ENCODE assay signal across 16 cellular contexts in genomic region chr3:127171721-127172120, GRCh38. TPM values are rescaled to one million over a fixed set of nuclear protein-coding genes. Genes with fewer than 3 reads are reported as not detected.
DNase-seq lines count a peak whose midpoint lies in the region; ATAC-seq and TF ChIP-seq lines count a peak whose summit lies in the region.
"Had no signal": no experiment of that assay in that cellular context is flagged by ENCODE, and none has a peak within 500 bp of the region (broad histone marks: within the 10 kb centered on the region; RNA-seq: fewer than 3 reads in every experiment).

No MANE protein-coding gene starts in this region.

- H3K27ac Mint-ChIP-seq in activated T-cell treated with anti-CD3 and anti-CD28 coated beads, Interleukin-2, amount 50 U/mL, for 24 hours, result no peak overlapping the region
- H3K27ac Mint-ChIP-seq: CD4-positive, CD25-positive, alpha-beta regulatory T cell had no signal

- no peaks in the 10 kb centered on the region for H3K36me3 Mint-ChIP-seq in activated T-cell treated with anti-CD3 and anti-CD28 coated beads, Interleukin-2, amount 50 U/mL, for 24 hours (ENCODE audit: low read depth)
- H3K36me3 Mint-ChIP-seq: CD4-positive, CD25-positive, alpha-beta regulatory T cell had no signal

- H3K36me3 ChIP-seq in neuronal stem cell (replicated peaks in 1 of 2; ENCODE audit: control insufficient read depth in 2 of 2, insufficient read depth in 2 of 2, low read length in 2 of 2) (no peaks in the 10 kb centered on the region), transverse colon (no peaks in the 10 kb centered on the region)
- H3K36me3 ChIP-seq: BLaER1 treated with 17β-estradiol and CSF1 and Interleukin-3, amounts not matched to agents 10 nM and 100 nM had no signal

- peak overlapping the region; percentile 2 for H3K18ac ChIP-seq in neuronal stem cell (ENCODE audit: low read length)

- no peak overlapping the region for H3K4ac ChIP-seq in neuronal stem cell (ENCODE audit: low read length)

- no peaks in the 10 kb centered on the region for H3K9me3 Mint-ChIP-seq in activated T-cell treated with anti-CD3 and anti-CD28 coated beads, Interleukin-2, amount 50 U/mL, for 24 hours

- H3K27ac ChIP-seq in neuronal stem cell (replicated peaks; ENCODE audit: low read length) (no peak overlapping the region), transverse colon (no peak overlapping the region)
- H3K27ac ChIP-seq: BLaER1 treated with 17β-estradiol and CSF1 and Interleukin-3, amounts not matched to agents 10 nM and 100 nM; GM23248 had no signal

- H2AK5ac ChIP-seq in neuronal stem cell (ENCODE audit: low read depth, low read length), result no peak overlapping the region

- CTCF ChIA-PET in HEK293T (lab: Yijun Ruan, JAX), result no interaction called here

- H2AFZ ChIP-seq in neuronal stem cell (ENCODE audit: low read length), result no peak overlapping the region
- H2AFZ ChIP-seq: GM23248 had no signal

- peak overlapping the region; percentile 42 for H2BK12ac ChIP-seq in neuronal stem cell (ENCODE audit: low read length)

- TF ChIP-seq CTCF in transverse colon (IDR thresholded peaks at IDR 0.05), result no peak

- H3K4me3 Mint-ChIP-seq in activated T-cell treated with anti-CD3 and anti-CD28 coated beads, Interleukin-2, amount 50 U/mL, for 24 hours, result no peak overlapping the region
- H3K4me3 Mint-ChIP-seq: CD4-positive, CD25-positive, alpha-beta regulatory T cell had no signal

- H2BK120ac ChIP-seq in neuronal stem cell (ENCODE audit: low read depth, low read length), result no peak overlapping the region

- no peak overlapping the region for H3K4me2 ChIP-seq in neuronal stem cell (ENCODE audit: insufficient read depth, low read length, poor library complexity, severe bottlenecking)

- no peak overlapping the region for H2BK15ac ChIP-seq in neuronal stem cell (ENCODE audit: low read length)

- ATAC-seq in GM18868 (IDR thresholded peaks at IDR 0.05; ENCODE audit: unreplicated experiment), result no peak
- ATAC-seq: GM12878 had no signal

- no peaks in the 10 kb centered on the region for H3K4me1 Mint-ChIP-seq in activated T-cell treated with anti-CD3 and anti-CD28 coated beads, Interleukin-2, amount 50 U/mL, for 24 hours (ENCODE audit: low read depth)
- H3K4me1 Mint-ChIP-seq: CD4-positive, CD25-positive, alpha-beta regulatory T cell had no signal

- no peak for TF ChIP-seq EP300 in transverse colon (IDR thresholded peaks at IDR 0.05; ENCODE audit: low read depth)

- H2BK5ac ChIP-seq in neuronal stem cell (ENCODE audit: low read length), result no peak overlapping the region

- in situ Hi-C loops in transverse colon (cut with MboI; ENCODE audit: low pct_ligation_motif_present in 1 of 4, low pct_unique_long_range_greater_than_20kb in 1 of 4, low sequenced_read_pairs in 3 of 4), result no loop called here

- no peak overlapping the region for H4K91ac ChIP-seq in neuronal stem cell (ENCODE audit: low read depth, low read length, poor library complexity)

- POLR2A ChIA-PET in HEK293T (lab: Yijun Ruan, JAX), result no interaction called here

- H3K9ac ChIP-seq in neuronal stem cell (ENCODE audit: low read depth, low read length, poor library complexity), result no peak overlapping the region
- H3K9ac ChIP-seq: GM23248 had no signal

- H3K79me1 ChIP-seq in neuronal stem cell (ENCODE audit: low read depth, low read length), result no peaks in the 10 kb centered on the region

- intact Hi-C loops in transverse colon (cut with DNase I; ENCODE audit: low total_unique reads), result no loop called here

- TF ChIP-seq POLR2A in transverse colon (IDR thresholded peaks at IDR 0.05), result no peak

- no CpG with 5 or more reads among the region's 4 CpGs for WGBS in neuronal stem cell (ENCODE audit: extremely low coverage in 2 of 2, insufficient read length in 2 of 2, insufficient replicate concordance in 1 of 2), 2 donors
- 91 to 100% methylated on average over 1 to 4 of the region's 4 CpGs for WGBS in transverse colon (ENCODE audit: low coverage in 1 of 2), 2 donors

- peaks cover 51% of the 10 kb centered on the region for H3K27me3 Mint-ChIP-seq in activated T-cell treated with anti-CD3 and anti-CD28 coated beads, Interleukin-2, amount 50 U/mL, for 24 hours

- no peak overlapping the region for H3K23ac ChIP-seq in neuronal stem cell (ENCODE audit: low read depth, low read length, poor library complexity)

- H3K4me3 ChIP-seq in neuronal stem cell (ENCODE audit: low read length in 2 of 2) (no peak overlapping the region), transverse colon (no peak overlapping the region)
- H3K4me3 ChIP-seq: BLaER1 treated with 17β-estradiol and CSF1 and Interleukin-3, amounts not matched to agents 10 nM and 100 nM; GM12878; GM23248 had no signal

- peaks cover 0 to 17% (median 0%) of the 10 kb centered on the region in 3 experiments for H3K27me3 ChIP-seq in neuronal stem cell (ENCODE audit: control insufficient read depth in 3 of 3, insufficient read depth in 3 of 3, low read depth in 1 of 3, low read length in 3 of 3)
- H3K27me3 ChIP-seq in transverse colon, result peaks cover 23% of the 10 kb centered on the region
- H3K27me3 ChIP-seq: BLaER1 treated with 17β-estradiol and CSF1 and Interleukin-3, amounts not matched to agents 10 nM and 100 nM had no signal

- H3K14ac ChIP-seq in neuronal stem cell (ENCODE audit: low read length), result no peak overlapping the region

- H3K9me3 ChIP-seq in neuronal stem cell (replicated peaks in 1 of 2; ENCODE audit: control insufficient read depth in 2 of 2, insufficient read depth in 1 of 2, low read depth in 1 of 2, low read length in 2 of 2), result no peaks in the 10 kb centered on the region
- no peaks in the 10 kb centered on the region for H3K9me3 ChIP-seq in transverse colon

- H3K4me1 ChIP-seq in neuronal stem cell (ENCODE audit: control insufficient read depth in 2 of 2, insufficient read depth in 1 of 2, low read depth in 1 of 2, low read length in 2 of 2), result peaks cover 2 to 16% of the 10 kb centered on the region in 2 donors
- no peaks in the 10 kb centered on the region for H3K4me1 ChIP-seq in transverse colon

- H4K8ac ChIP-seq in neuronal stem cell (ENCODE audit: low read depth, low read length), result no peak overlapping the region

- DNase-seq in activated T-cell treated with anti-CD3 and anti-CD28 coated beads, Interleukin-2, amount 50 U/mL, for 24 hours, result peak; percentile 12
- DNase-seq in activated T-cell treated with anti-CD3 and anti-CD28 coated beads, Interleukin-2, amount 50 U/mL, for 1 hour, result no peak
- DNase-seq in HEK293T (ENCODE audit: extremely low spot score) (peak; percentile 3), islet precursor cell (peak; percentile 32), neuronal stem cell (ENCODE audit: low spot score) (no peak), D341Med (ENCODE audit: low spot score) (no peak), transverse colon (no peak)
- DNase-seq: 8988T; AML-193; CD4-positive, CD25-positive, alpha-beta regulatory T cell; DMS 273 treated with DMSO at 0.1 percent for 48 hours; GM23248 had no signal

TF ChIP-seq in HEK293T, 16 proteins besides CTCF, POLR2A, EP300 and RAD21:
- TF ChIP-seq L3MBTL2 (conservative IDR thresholded peaks at IDR 0.05) (no peak), CTBP1 (IDR thresholded peaks at IDR 0.05; ENCODE audit: borderline replicate concordance) (no peak), ZNF384 (IDR thresholded peaks at IDR 0.05) (no peak)
TF ChIP-seq in HEK293T: peak in this region for 0.

RNA-seq across cellular contexts. Expression of gene PRR23E, which starts 21.2 kb away (rescaled TPM):
- polyA plus RNA-seq in neuronal stem cell (2013, experiment 1 of 2), result not detected
- not detected for polyA plus RNA-seq in neuronal stem cell (2013, experiment 2 of 2)
- not detected for total RNA-seq in transverse colon
- total RNA-seq: CD4-positive, CD25-positive, alpha-beta regulatory T cell; Daoy; GM12878; GM23248 had no signal
- polyA plus RNA-seq: CD4-positive, CD25-positive, alpha-beta regulatory T cell; GM12878; GM23248 had no signal

Comparison
In these comparisons a context has a peak if more than half of its experiments do, and no peak if none do; other contexts are left out.
1. DNase-seq: peak in activated T-cell treated with anti-CD3 and anti-CD28 coated beads, Interleukin-2, amount 50 U/mL, for 24 hours (single experiment), HEK293T (single experiment) and islet precursor cell (single experiment); none in activated T-cell treated with anti-CD3 and anti-CD28 coated beads, Interleukin-2, amount 50 U/mL, for 1 hour (single experiment), neuronal stem cell (single experiment), D341Med (single experiment) and transverse colon (single experiment).